Comparison of ENCODE assay signal across 10 cellular contexts in genomic region chr12:130832561-130833209, GRCh38. TPM values are rescaled to one million over a fixed set of nuclear protein-coding genes. Genes with fewer than 3 reads are reported as not detected.
A peak's percentile ranks its signal among the peaks of the same experiment; 100 is the strongest.
DNase-seq lines count a peak whose midpoint lies in the region; ATAC-seq and TF ChIP-seq lines count a peak whose summit lies in the region.
"Had no signal": no experiment of that assay in that cellular context is flagged by ENCODE, and none has a peak within 500 bp of the region (broad histone marks: within the 10 kb centered on the region; RNA-seq: fewer than 3 reads in every experiment).

No MANE protein-coding gene starts in this region.

- H3K27ac Mint-ChIP-seq in activated naive CD4-positive, alpha-beta T cell treated with anti-CD3 and anti-CD28 coated beads for 36 hours = no peak overlapping the region
- H3K27ac Mint-ChIP-seq: natural killer cell; stimulated activated memory B cell treated with anti-CD40 and anti-IgM and Interleukin-4, amounts not matched to agents 10 μg/mL and 1 μg/mL and 100 μg/mL, for 72 hours had no signal

- no peak for TF ChIP-seq EP300 in gastroesophageal sphincter (IDR thresholded peaks at IDR 0.05)

- peak; percentile 65 for ATAC-seq in gastroesophageal sphincter
- no peak for ATAC-seq in activated CD4-positive, CD25-positive, alpha-beta regulatory T cell treated with anti-CD3 and anti-CD28 coated beads, Interleukin-2, amount 50 U/mL, for 24 hours
- ATAC-seq: stimulated activated memory B cell treated with anti-CD40 and anti-IgM and Interleukin-4, amounts not matched to agents 10 μg/mL and 1 μg/mL and 100 μg/mL, for 72 hours had no signal

- no peak for TF ChIP-seq POLR2A in gastroesophageal sphincter (IDR thresholded peaks at IDR 0.05)

- intact Hi-C loops in activated naive CD4-positive, alpha-beta T cell treated with anti-CD3 and anti-CD28 coated beads for 36 hours (cut with micrococcal nuclease) = no loop called here

- no peak overlapping the region for H3K4me3 Mint-ChIP-seq in activated naive CD4-positive, alpha-beta T cell treated with anti-CD3 and anti-CD28 coated beads for 36 hours
- H3K4me3 Mint-ChIP-seq: natural killer cell; stimulated activated memory B cell treated with anti-CD40 and anti-IgM and Interleukin-4, amounts not matched to agents 10 μg/mL and 1 μg/mL and 100 μg/mL, for 72 hours had no signal

- H3K4me1 ChIP-seq in gastroesophageal sphincter = peaks cover 0 to 83% (median 16%) of the 10 kb centered on the region in 3 donors

- no peaks in the 10 kb centered on the region for H3K27me3 ChIP-seq in gastroesophageal sphincter

- H3K36me3 ChIP-seq in gastroesophageal sphincter = no peaks in the 10 kb centered on the region

- H3K9me3 Mint-ChIP-seq in activated naive CD4-positive, alpha-beta T cell treated with anti-CD3 and anti-CD28 coated beads for 36 hours = no peaks in the 10 kb centered on the region
- H3K9me3 Mint-ChIP-seq: natural killer cell; stimulated activated memory B cell treated with anti-CD40 and anti-IgM and Interleukin-4, amounts not matched to agents 10 μg/mL and 1 μg/mL and 100 μg/mL, for 72 hours had no signal

- H3K27me3 Mint-ChIP-seq in activated naive CD4-positive, alpha-beta T cell treated with anti-CD3 and anti-CD28 coated beads for 36 hours (ENCODE audit: low read depth) = no peaks in the 10 kb centered on the region
- H3K27me3 Mint-ChIP-seq: stimulated activated memory B cell treated with anti-CD40 and anti-IgM and Interleukin-4, amounts not matched to agents 10 μg/mL and 1 μg/mL and 100 μg/mL, for 72 hours had no signal

- H3K36me3 Mint-ChIP-seq in activated naive CD4-positive, alpha-beta T cell treated with anti-CD3 and anti-CD28 coated beads for 36 hours (ENCODE audit: low read depth) = no peaks in the 10 kb centered on the region
- H3K36me3 Mint-ChIP-seq: natural killer cell had no signal

- peak; percentile 54 for DNase-seq in GM04503 (ENCODE audit: low read depth)
- peak; percentile 31 for DNase-seq in RPMI7951 (ENCODE audit: low read depth)
- peak; percentile 66 for DNase-seq in renal cortical epithelial cell (ENCODE audit: low read depth)
- DNase-seq in activated naive CD4-positive, alpha-beta T cell treated with anti-CD3 and anti-CD28 coated beads for 36 hours = no peak
- DNase-seq in NCI-H1436 (lab: John Stamatoyannopoulos, UW) = no peak
- DNase-seq in DMS79 treated with DMSO at 0.1 percent for 48 hours (lab: John Stamatoyannopoulos, UW) = no peak
- DNase-seq: natural killer cell had no signal

- no peak overlapping the region for H3K4me3 ChIP-seq in gastroesophageal sphincter

- peaks cover 19% of the 10 kb centered on the region for H3K4me1 Mint-ChIP-seq in activated naive CD4-positive, alpha-beta T cell treated with anti-CD3 and anti-CD28 coated beads for 36 hours (ENCODE audit: low read depth)

- WGBS in gastroesophageal sphincter (ENCODE audit: low coverage in 1 of 2), 2 donors = 61 to 92% methylated on average over 7 to 9 of the region's 17 CpGs

- peak overlapping the region in 1 of 4 donors; percentile 15 for H3K27ac ChIP-seq in gastroesophageal sphincter

- CTCF ChIA-PET in activated naive CD4-positive, alpha-beta T cell treated with anti-CD3 and anti-CD28 coated beads for 36 hours (lab: Charles Lee) = interaction anchor here (0.6 to 1.3 kb wide), 2 partner anchors 12 to 299 kb away, joined by 3 read pairs; no protein-coding TSS in a partner anchor

- TF ChIP-seq CTCF in gastroesophageal sphincter (IDR thresholded peaks at IDR 0.05) = no peak

- H3K9me3 ChIP-seq in gastroesophageal sphincter = no peaks in the 10 kb centered on the region

RNA-seq across cellular contexts. Expression of gene STX2, which starts 6.4 kb away (rescaled TPM):
- total RNA-seq in RPMI7951 (2014; rRNA removed; shearing (Covaris generic)) = 28.1 and 29.7 TPM in 2 replicates
- 10 to 100 TPM; 41.6 to 77.5 (median 54.3) TPM for total RNA-seq in gastroesophageal sphincter
- total RNA-seq in renal cortical epithelial cell = 43.4 and 54.4 TPM in 2 replicates
- total RNA-seq in activated naive CD4-positive, alpha-beta T cell treated with anti-CD3 and anti-CD28 coated beads for 36 hours = 10 to 100 TPM; 10.8 to 13.6 TPM

RNA-seq across cellular contexts. Expression of gene RAN, which starts 39.2 kb away (rescaled TPM):
- total RNA-seq in RPMI7951 (2014; rRNA removed; shearing (Covaris generic)) = 717 and 1,052 TPM in 2 replicates
- total RNA-seq in gastroesophageal sphincter = 100 to 1,000 TPM; 139 to 199 (median 167) TPM
- total RNA-seq in renal cortical epithelial cell = 765 and 967 TPM in 2 replicates
- total RNA-seq in activated naive CD4-positive, alpha-beta T cell treated with anti-CD3 and anti-CD28 coated beads for 36 hours = 1,000 to 10,000 TPM; 2,370 to 2,418 TPM

Comparison
In these comparisons a context has a peak if more than half of its experiments do, and no peak if none do; other contexts are left out.
1. DNase-seq: peak in GM04503 (single experiment), RPMI7951 (single experiment) and renal cortical epithelial cell (single experiment); none in activated naive CD4-positive, alpha-beta T cell treated with anti-CD3 and anti-CD28 coated beads for 36 hours (single experiment), NCI-H1436 (single experiment) and DMS79 treated with DMSO at 0.1 percent for 48 hours (single experiment).